In genomic region chr7:149728491-149729375, GRCh38 we compare ENCODE assay signal across 19 cellular contexts. TPM values are rescaled to one million over a fixed set of nuclear protein-coding genes. Genes with fewer than 3 reads are reported as not detected.
"Had no signal": no experiment of that assay in that cellular context is flagged by ENCODE, and none has a peak within 500 bp of the region (broad histone marks: within the 10 kb centered on the region; RNA-seq: fewer than 3 reads in every experiment).

No MANE protein-coding gene starts in this region.

- H3K4me3 Mint-ChIP-seq: activated CD4-positive, alpha-beta T cell treated with anti-CD3 and anti-CD28 coated beads for 36 hours; activated CD8-positive, alpha-beta memory T cell treated with anti-CD3 and anti-CD28 coated beads, Interleukin-2, amount 10 ng/mL, durations not matched to agents 7 days and 5 days; activated naive CD4-positive, alpha-beta T cell treated with anti-CD3 and anti-CD28 coated beads for 36 hours; activated naive CD8-positive, alpha-beta T cell treated with anti-CD3 and anti-CD28 coated beads, Interleukin-2, amount 50 U/mL, for 24 hours; natural killer cell treated with Interleukin-12 subunit alpha and Interleukin-12 subunit beta and Interleukin-15 and Interleukin-18, amount 100 ng/mL, for 72 hours; stimulated activated naive CD8-positive, alpha-beta T cell treated with anti-CD3 and anti-CD28 coated beads, Interleukin-15, amount 100 ng/mL, for 72 hours; T-cell; WTC11 had no signal

- ATAC-seq: activated CD4-positive, alpha-beta T cell treated with anti-CD3 and anti-CD28 coated beads for 36 hours; activated CD8-positive, alpha-beta memory T cell treated with anti-CD3 and anti-CD28 coated beads, Interleukin-2, amount 10 ng/mL, durations not matched to agents 7 days and 5 days; activated naive CD8-positive, alpha-beta T cell treated with anti-CD3 and anti-CD28 coated beads, Interleukin-2, amount 50 U/mL, for 24 hours; foreskin keratinocyte; natural killer cell treated with Interleukin-12 subunit alpha and Interleukin-12 subunit beta and Interleukin-15 and Interleukin-18, amount 100 ng/mL, for 72 hours; SK-N-SH treated with all-trans-retinoic acid at 6 μM for 48 hours; stimulated activated naive CD8-positive, alpha-beta T cell treated with anti-CD3 and anti-CD28 coated beads, Interleukin-15, amount 100 ng/mL, for 72 hours; T-cell; WTC11 had no signal

- H3K4me3 ChIP-seq: skin epidermis, suprapubic skin had no signal

- H3K4me1 ChIP-seq: foreskin keratinocyte, suprapubic skin had no signal

- DNase-seq: activated CD4-positive, alpha-beta T cell treated with anti-CD3 and anti-CD28 coated beads for 36 hours; activated CD4-positive, alpha-beta T cell treated with anti-CD3 and anti-CD28 coated beads, Interleukin-2, amount 50 U/mL, for 48 hours; activated CD8-positive, alpha-beta memory T cell treated with anti-CD3 and anti-CD28 coated beads, Interleukin-2, amount 10 ng/mL, durations not matched to agents 7 days and 5 days; activated naive CD4-positive, alpha-beta T cell treated with anti-CD3 and anti-CD28 coated beads for 36 hours; activated naive CD8-positive, alpha-beta T cell treated with anti-CD3 and anti-CD28 coated beads, Interleukin-2, amount 50 U/mL, for 24 hours; brain microvascular endothelial cell; cerebellar nuclear complex; foreskin keratinocyte; glutamatergic neuron; stimulated activated CD4-positive, alpha-beta T cell treated with anti-CD3 and anti-CD28 coated beads, Interleukin-15, amount 100 ng/mL, for 24 hours; stimulated activated CD4-positive, alpha-beta T cell treated with anti-CD3 and anti-CD28 coated beads, Interleukin-2, amount 100 ng/mL, for 48 hours; stimulated activated naive CD8-positive, alpha-beta T cell treated with anti-CD3 and anti-CD28 coated beads, Interleukin-15, amount 100 ng/mL, for 72 hours; T-cell had no signal

- H3K9me3 ChIP-seq: suprapubic skin had no signal

- H3K27ac Mint-ChIP-seq: activated CD4-positive, alpha-beta T cell treated with anti-CD3 and anti-CD28 coated beads for 36 hours; activated CD8-positive, alpha-beta memory T cell treated with anti-CD3 and anti-CD28 coated beads, Interleukin-2, amount 10 ng/mL, durations not matched to agents 7 days and 5 days; activated naive CD4-positive, alpha-beta T cell treated with anti-CD3 and anti-CD28 coated beads for 36 hours; activated naive CD8-positive, alpha-beta T cell treated with anti-CD3 and anti-CD28 coated beads, Interleukin-2, amount 50 U/mL, for 24 hours; natural killer cell treated with Interleukin-12 subunit alpha and Interleukin-12 subunit beta and Interleukin-15 and Interleukin-18, amount 100 ng/mL, for 72 hours; T-cell; WTC11 had no signal

- H3K9me3 Mint-ChIP-seq: activated naive CD4-positive, alpha-beta T cell treated with anti-CD3 and anti-CD28 coated beads for 36 hours; activated naive CD8-positive, alpha-beta T cell treated with anti-CD3 and anti-CD28 coated beads, Interleukin-2, amount 50 U/mL, for 24 hours; natural killer cell treated with Interleukin-12 subunit alpha and Interleukin-12 subunit beta and Interleukin-15 and Interleukin-18, amount 100 ng/mL, for 72 hours; stimulated activated naive CD8-positive, alpha-beta T cell treated with anti-CD3 and anti-CD28 coated beads, Interleukin-15, amount 100 ng/mL, for 72 hours; T-cell; WTC11 had no signal

- H3K27ac ChIP-seq: brain microvascular endothelial cell, foreskin keratinocyte, skin epidermis, suprapubic skin had no signal

- H3K36me3 Mint-ChIP-seq: activated CD8-positive, alpha-beta memory T cell treated with anti-CD3 and anti-CD28 coated beads, Interleukin-2, amount 10 ng/mL, durations not matched to agents 7 days and 5 days; natural killer cell treated with Interleukin-12 subunit alpha and Interleukin-12 subunit beta and Interleukin-15 and Interleukin-18, amount 100 ng/mL, for 72 hours had no signal

- H3K27me3 ChIP-seq: brain microvascular endothelial cell, foreskin keratinocyte, suprapubic skin had no signal

- H3K27me3 Mint-ChIP-seq: activated CD4-positive, alpha-beta T cell treated with anti-CD3 and anti-CD28 coated beads for 36 hours; activated CD8-positive, alpha-beta memory T cell treated with anti-CD3 and anti-CD28 coated beads, Interleukin-2, amount 10 ng/mL, durations not matched to agents 7 days and 5 days; activated naive CD8-positive, alpha-beta T cell treated with anti-CD3 and anti-CD28 coated beads, Interleukin-2, amount 50 U/mL, for 24 hours; natural killer cell treated with Interleukin-12 subunit alpha and Interleukin-12 subunit beta and Interleukin-15 and Interleukin-18, amount 100 ng/mL, for 72 hours; stimulated activated naive CD8-positive, alpha-beta T cell treated with anti-CD3 and anti-CD28 coated beads, Interleukin-15, amount 100 ng/mL, for 72 hours; T-cell had no signal

- H3K4me1 Mint-ChIP-seq: activated CD4-positive, alpha-beta T cell treated with anti-CD3 and anti-CD28 coated beads for 36 hours; activated CD8-positive, alpha-beta memory T cell treated with anti-CD3 and anti-CD28 coated beads, Interleukin-2, amount 10 ng/mL, durations not matched to agents 7 days and 5 days; activated naive CD8-positive, alpha-beta T cell treated with anti-CD3 and anti-CD28 coated beads, Interleukin-2, amount 50 U/mL, for 24 hours; stimulated activated naive CD8-positive, alpha-beta T cell treated with anti-CD3 and anti-CD28 coated beads, Interleukin-15, amount 100 ng/mL, for 72 hours; T-cell; WTC11 had no signal

RNA-seq across cellular contexts. Expression of gene ZNF467, which starts 44.7 kb away (rescaled TPM):
- total RNA-seq: activated CD8-positive, alpha-beta memory T cell treated with anti-CD3 and anti-CD28 coated beads, Interleukin-2, amount 10 ng/mL, durations not matched to agents 7 days and 5 days; kidney epithelial cell had no signal
